In the genomic region with DNA sequence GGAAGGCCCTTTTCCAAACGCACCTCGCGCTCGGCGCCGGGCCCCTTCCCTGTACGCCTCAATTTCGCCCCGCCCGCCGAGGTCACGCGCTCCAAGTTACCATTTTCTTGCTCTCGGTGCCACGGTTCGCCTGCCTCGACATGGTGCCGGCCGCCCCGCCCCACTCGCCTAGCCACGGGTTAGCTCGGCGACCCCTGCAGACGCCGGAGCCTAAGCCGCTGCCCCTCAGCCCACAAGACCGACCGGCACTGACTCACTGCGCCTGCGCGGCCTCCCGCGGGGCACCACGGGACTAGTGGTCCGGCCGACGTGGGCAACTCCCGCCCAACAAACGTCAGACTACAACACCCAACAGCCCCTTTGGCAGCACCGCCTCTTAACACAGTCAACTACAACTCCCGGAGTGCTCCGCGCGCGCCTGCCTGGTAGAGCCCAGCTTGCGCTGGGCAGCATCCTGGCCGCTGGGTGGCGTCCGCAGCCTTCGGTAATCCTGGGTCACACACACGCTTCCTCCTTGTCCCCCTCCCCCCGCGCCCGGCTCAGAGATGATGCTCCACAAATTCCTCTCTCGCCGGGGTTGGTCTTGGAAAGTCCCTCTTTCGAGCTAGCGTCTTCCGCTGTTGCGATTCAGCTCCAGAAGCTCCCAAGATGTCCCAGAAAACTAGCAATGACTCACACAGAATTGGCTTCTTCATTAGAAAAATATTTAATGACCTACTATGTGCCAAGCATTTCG, we compare ENCODE assay signal across 8 cellular contexts. TPM values are rescaled to one million over a fixed set of nuclear protein-coding genes. Genes with fewer than 3 reads are reported as not detected.
DNase-seq lines count a peak whose midpoint lies in the region; ATAC-seq and TF ChIP-seq lines count a peak whose summit lies in the region.

A gene (minus strand): TSS at position 250 of the 736 bp plus-strand sequence. CDS start 108 bp downstream, at position 142.

- TF ChIP-seq CTCF in right atrium auricular region (IDR thresholded peaks at IDR 0.05) (peak; percentile 77 to 97), uterus (IDR thresholded peaks at IDR 0.05) (peak; percentile 94 to 99 (median 98))

- H3K9me3 ChIP-seq in right atrium auricular region (no peaks in the 10 kb centered on the region), uterus (no peaks in the 10 kb centered on the region)

- H3K27ac ChIP-seq in right atrium auricular region (peak within 1 kb of the TSS; percentile 96 to 97), uterus (peak within 1 kb of the TSS; percentile 89 to 98)

- ATAC-seq in GM18502 (IDR thresholded peaks at IDR 0.05; ENCODE audit: poor library complexity, unreplicated experiment): peak; percentile 90
- ATAC-seq in HG02970 (IDR thresholded peaks at IDR 0.05; ENCODE audit: low FRiP score, unreplicated experiment): peak; percentile 93

- DNase-seq in NCI-H187 treated with DMSO at 0.1 percent for 48 hours (lab: John Stamatoyannopoulos, UW) (peak; percentile 96), anterior cingulate cortex (lab: John Stamatoyannopoulos, UW) (peak; percentile 95 to 100 (median 100)), right atrium auricular region (ENCODE audit: low spot score) (peak; percentile 100), pulmonary artery endothelial cell (ENCODE audit: low read depth, low spot score) (peak; percentile 99), uterus (peak; percentile 100)

- H3K36me3 ChIP-seq in right atrium auricular region (peaks cover 5% of the 10 kb centered on the region), uterus (no peaks in the 10 kb centered on the region)

- H3K27me3 ChIP-seq in right atrium auricular region: no peaks in the 10 kb centered on the region
- H3K27me3 ChIP-seq in uterus: no peaks in the 10 kb centered on the region

- intact Hi-C loops in T-helper 2 cell treated with Interferon-gamma antibody and Interleukin-4, amounts not matched to agents 100 ng/mL and 5 ng/mL, for 36 hours (cut with micrococcal nuclease): loop anchor here (1.0 to 10.0 kb wide), 11 partner anchors 13 to 1865 kb away; a partner anchor contains a TSS
- intact Hi-C loops in uterus (cut with DNase I; ENCODE audit: low total_unique reads): no loop called here

- peaks cover 0 to 52% of the 10 kb centered on the region in 2 donors for H3K4me1 ChIP-seq in right atrium auricular region
- peaks cover 13 to 20% of the 10 kb centered on the region in 2 donors for H3K4me1 ChIP-seq in uterus

- H3K4me3 ChIP-seq in right atrium auricular region: peak within 1 kb of the TSS; percentile 81 to 90
- H3K4me3 ChIP-seq in uterus: peak within 1 kb of the TSS; percentile 69 to 78

- TF ChIP-seq POLR2A in uterus (IDR thresholded peaks at IDR 0.05): peak; percentile 78 to 93

RNA-seq across cellular contexts. Expression of the gene that starts here (rescaled TPM):
- total RNA-seq in T-helper 2 cell treated with Interferon-gamma antibody and Interleukin-4, amounts not matched to agents 100 ng/mL and 5 ng/mL, for 36 hours: 61.7 and 63.6 TPM in 2 replicates
- total RNA-seq in right atrium auricular region (10 to 100 TPM; 62.0 to 81.6 TPM), pulmonary artery endothelial cell (106 and 117 TPM in 2 replicates), uterus (10 to 100 TPM; 10.6 to 70.6 (median 38.1) TPM)

Comparison
In these comparisons a context has a peak if more than half of its experiments do, and no peak if none do; other contexts are left out.
1. Peak in every context shown above with its lines: DNase-seq, ATAC-seq, H3K4me3 ChIP-seq and H3K27ac ChIP-seq.